9 cellular contexts compared by ENCODE assay signal in the genomic region with DNA sequence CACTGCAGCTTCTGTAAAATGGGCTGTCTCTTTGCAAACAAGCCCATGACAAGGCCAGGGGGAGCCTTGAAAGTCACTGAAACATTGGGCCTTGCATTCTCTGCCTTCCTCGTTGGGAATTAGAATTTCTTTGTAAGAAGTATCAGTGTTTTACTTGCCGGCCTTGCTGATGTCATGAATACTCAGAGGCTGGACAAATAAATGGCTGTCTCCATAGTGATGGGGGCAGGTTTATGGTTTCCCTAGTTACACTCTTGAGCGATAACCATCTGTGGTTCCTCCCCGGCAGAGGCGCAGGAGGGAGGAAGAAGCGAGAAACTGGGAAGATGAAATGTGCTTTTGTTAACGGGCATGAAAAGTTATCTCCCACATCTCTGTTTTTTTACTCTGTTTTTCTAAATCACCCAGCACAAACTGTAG.
DNase-seq lines count a peak whose midpoint lies in the region; ATAC-seq and TF ChIP-seq lines count a peak whose summit lies in the region.
"Had no signal": no experiment of that assay in that cellular context is flagged by ENCODE, and none has a peak within 500 bp of the region (broad histone marks: within the 10 kb centered on the region; RNA-seq: fewer than 3 reads in every experiment).

No MANE protein-coding gene starts in this region.

- H4K20me1 ChIP-seq in neural progenitor cell (ENCODE audit: low read depth): no peaks in the 10 kb centered on the region

- no peak overlapping the region for H3K4me2 ChIP-seq in neural progenitor cell

- no peak for TF ChIP-seq CTCF in neural progenitor cell (IDR thresholded peaks at IDR 0.05)

- H3K27me3 ChIP-seq in neural progenitor cell: no peaks in the 10 kb centered on the region

- H3K9me3 Mint-ChIP-seq in activated CD4-positive, alpha-beta memory T cell treated with anti-CD3 and anti-CD28 coated beads, Interleukin-2, amount 10 ng/mL, durations not matched to agents 7 days and 5 days: no peaks in the 10 kb centered on the region
- peaks cover 4% of the 10 kb centered on the region for H3K9me3 Mint-ChIP-seq in neural progenitor cell

- peaks cover 10% of the 10 kb centered on the region for H3K27me3 Mint-ChIP-seq in activated CD4-positive, alpha-beta memory T cell treated with anti-CD3 and anti-CD28 coated beads, Interleukin-2, amount 10 ng/mL, durations not matched to agents 7 days and 5 days
- H3K27me3 Mint-ChIP-seq in neural progenitor cell (ENCODE audit: insufficient read depth, low read depth): peaks cover 6% of the 10 kb centered on the region

- no peak overlapping the region for H3K27ac ChIP-seq in neural progenitor cell
- H3K27ac ChIP-seq: 22Rv1 had no signal

- H3K36me3 ChIP-seq in neural progenitor cell: no peaks in the 10 kb centered on the region

- H3K9ac ChIP-seq in neural progenitor cell: no peak overlapping the region

- H2AFZ ChIP-seq in neural progenitor cell (replicated peaks): no peak overlapping the region

- peaks cover 12% of the 10 kb centered on the region for H3K4me1 ChIP-seq in neural progenitor cell

- ATAC-seq in HG03135 (IDR thresholded peaks at IDR 0.05; ENCODE audit: unreplicated experiment) (peak; percentile 92), GM18517 (IDR thresholded peaks at IDR 0.05; ENCODE audit: unreplicated experiment) (no peak)

- peak overlapping the region; percentile 32 for H3K4me3 Mint-ChIP-seq in activated CD4-positive, alpha-beta memory T cell treated with anti-CD3 and anti-CD28 coated beads, Interleukin-2, amount 10 ng/mL, durations not matched to agents 7 days and 5 days
- H3K4me3 Mint-ChIP-seq in neural progenitor cell: peak overlapping the region; percentile 65

- H3K79me2 ChIP-seq in neural progenitor cell (ENCODE audit: low read depth): no peaks in the 10 kb centered on the region

- no peaks in the 10 kb centered on the region for H3K9me3 ChIP-seq in neural progenitor cell (ENCODE audit: low read depth)

- CTCF ChIA-PET in activated CD4-positive, alpha-beta memory T cell treated with anti-CD3 and anti-CD28 coated beads, Interleukin-2, amount 10 ng/mL, durations not matched to agents 7 days and 5 days (lab: Charles Lee): no interaction called here

- H3K27ac Mint-ChIP-seq in activated CD4-positive, alpha-beta memory T cell treated with anti-CD3 and anti-CD28 coated beads, Interleukin-2, amount 10 ng/mL, durations not matched to agents 7 days and 5 days: no peak overlapping the region
- H3K27ac Mint-ChIP-seq in neural progenitor cell: peak overlapping the region; percentile 97

- no peaks in the 10 kb centered on the region for H3K36me3 Mint-ChIP-seq in activated CD4-positive, alpha-beta memory T cell treated with anti-CD3 and anti-CD28 coated beads, Interleukin-2, amount 10 ng/mL, durations not matched to agents 7 days and 5 days (ENCODE audit: low read depth)
- H3K36me3 Mint-ChIP-seq in neural progenitor cell: peaks cover 4% of the 10 kb centered on the region

- POLR2A ChIA-PET in activated CD4-positive, alpha-beta memory T cell treated with anti-CD3 and anti-CD28 coated beads, Interleukin-2, amount 10 ng/mL, durations not matched to agents 7 days and 5 days (lab: Charles Lee): no interaction called here

- H3K4me1 Mint-ChIP-seq in activated CD4-positive, alpha-beta memory T cell treated with anti-CD3 and anti-CD28 coated beads, Interleukin-2, amount 10 ng/mL, durations not matched to agents 7 days and 5 days: peaks cover 16% of the 10 kb centered on the region
- peaks cover 72% of the 10 kb centered on the region for H3K4me1 Mint-ChIP-seq in neural progenitor cell

- no peak overlapping the region for H3K4me3 ChIP-seq in neural progenitor cell

- H3F3A ChIP-seq in neural progenitor cell (ENCODE audit: low read depth): no peaks in the 10 kb centered on the region

- DNase-seq in DMS53 (lab: John Stamatoyannopoulos, UW) (peak; percentile 46), DMS53 treated with DMSO at 0.1 percent for 48 hours (lab: John Stamatoyannopoulos, UW; ENCODE audit: unreplicated experiment) (no peak), neural progenitor cell (ENCODE audit: low spot score) (no peak), DMS153 (lab: John Stamatoyannopoulos, UW) (no peak)
- peak; percentile 47 for DNase-seq in activated CD4-positive, alpha-beta memory T cell treated with anti-CD3 and anti-CD28 coated beads, Interleukin-2, amount 10 ng/mL, durations not matched to agents 7 days and 5 days
- no peak for DNase-seq in stimulated activated CD4-positive, alpha-beta T cell treated with anti-CD3 and anti-CD28 coated beads, Interleukin-2, amount 100 ng/mL, for 48 hours

Comparison
In these comparisons a context has a peak if more than half of its experiments do, and no peak if none do; other contexts are left out.
1. DNase-seq: peak in DMS53 (single experiment) and activated CD4-positive, alpha-beta memory T cell treated with anti-CD3 and anti-CD28 coated beads, Interleukin-2, amount 10 ng/mL, durations not matched to agents 7 days and 5 days (single experiment); none in DMS53 treated with DMSO at 0.1 percent for 48 hours (single experiment), neural progenitor cell (single experiment), stimulated activated CD4-positive, alpha-beta T cell treated with anti-CD3 and anti-CD28 coated beads, Interleukin-2, amount 100 ng/mL, for 48 hours (0 of 2) and DMS153 (single experiment).